8 cellular contexts compared by ENCODE assay signal in the genomic region with DNA sequence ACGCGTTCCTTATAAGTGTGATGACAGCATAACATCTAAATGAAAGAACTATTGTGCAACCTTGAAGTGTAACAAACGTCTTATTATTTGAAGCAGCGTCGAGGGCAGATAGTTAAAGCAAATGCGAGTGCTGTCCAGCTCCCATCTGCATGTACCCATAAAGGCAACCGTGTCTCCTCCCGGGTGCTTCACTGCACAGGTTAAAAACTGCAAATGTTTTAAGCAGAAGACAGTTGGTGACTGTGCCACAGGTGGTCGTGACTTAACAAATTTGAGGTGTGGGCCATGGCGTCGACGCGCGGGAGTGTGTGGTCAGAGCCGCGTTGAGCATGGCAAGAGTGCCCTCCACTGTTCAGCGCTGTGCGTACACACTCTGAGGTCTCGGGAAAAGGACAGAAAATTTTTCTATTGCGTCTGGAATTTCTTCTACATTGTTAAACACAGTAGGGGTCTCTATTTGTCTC.
DNase-seq lines count a peak whose midpoint lies in the region; ATAC-seq lines count a peak whose summit lies in the region.

No MANE protein-coding gene starts in this region.

- ATAC-seq in GM21737 (IDR thresholded peaks at IDR 0.05; ENCODE audit: unreplicated experiment) (no peak), HG03520 (IDR thresholded peaks at IDR 0.05; ENCODE audit: unreplicated experiment) (no peak)

- DNase-seq in DMS 273 (lab: John Stamatoyannopoulos, UW; ENCODE audit: unreplicated experiment) = peak; percentile 67
- DNase-seq in DMS 273 treated with DMSO at 0.1 percent for 48 hours (lab: John Stamatoyannopoulos, UW) = no peak
- peak; percentile 85 for DNase-seq in NCI-H345 (lab: John Stamatoyannopoulos, UW)
- DNase-seq in epithelial cell of prostate (ENCODE audit: low read depth, low spot score) = no peak
- peak in 7 of 10 donors; percentile 32 to 91 (median 57) for DNase-seq in posterior cingulate gyrus
- DNase-seq in 8988T = no peak

- intact Hi-C loops in posterior cingulate gyrus (cut with DNase I) = loop anchor here (2.0 to 5.0 kb wide), 2 partner anchors 327 to 914 kb away; no protein-coding TSS in a partner anchor

- H3K27ac ChIP-seq in epithelial cell of prostate = peak overlapping the region; percentile 16

Comparison
In these comparisons a context has a peak if more than half of its experiments do, and no peak if none do; other contexts are left out.
1. DNase-seq: peak in DMS 273 (single experiment), NCI-H345 (single experiment) and posterior cingulate gyrus (7 of 10); none in DMS 273 treated with DMSO at 0.1 percent for 48 hours (single experiment), epithelial cell of prostate (single experiment) and 8988T (single experiment).